In the genomic region with DNA sequence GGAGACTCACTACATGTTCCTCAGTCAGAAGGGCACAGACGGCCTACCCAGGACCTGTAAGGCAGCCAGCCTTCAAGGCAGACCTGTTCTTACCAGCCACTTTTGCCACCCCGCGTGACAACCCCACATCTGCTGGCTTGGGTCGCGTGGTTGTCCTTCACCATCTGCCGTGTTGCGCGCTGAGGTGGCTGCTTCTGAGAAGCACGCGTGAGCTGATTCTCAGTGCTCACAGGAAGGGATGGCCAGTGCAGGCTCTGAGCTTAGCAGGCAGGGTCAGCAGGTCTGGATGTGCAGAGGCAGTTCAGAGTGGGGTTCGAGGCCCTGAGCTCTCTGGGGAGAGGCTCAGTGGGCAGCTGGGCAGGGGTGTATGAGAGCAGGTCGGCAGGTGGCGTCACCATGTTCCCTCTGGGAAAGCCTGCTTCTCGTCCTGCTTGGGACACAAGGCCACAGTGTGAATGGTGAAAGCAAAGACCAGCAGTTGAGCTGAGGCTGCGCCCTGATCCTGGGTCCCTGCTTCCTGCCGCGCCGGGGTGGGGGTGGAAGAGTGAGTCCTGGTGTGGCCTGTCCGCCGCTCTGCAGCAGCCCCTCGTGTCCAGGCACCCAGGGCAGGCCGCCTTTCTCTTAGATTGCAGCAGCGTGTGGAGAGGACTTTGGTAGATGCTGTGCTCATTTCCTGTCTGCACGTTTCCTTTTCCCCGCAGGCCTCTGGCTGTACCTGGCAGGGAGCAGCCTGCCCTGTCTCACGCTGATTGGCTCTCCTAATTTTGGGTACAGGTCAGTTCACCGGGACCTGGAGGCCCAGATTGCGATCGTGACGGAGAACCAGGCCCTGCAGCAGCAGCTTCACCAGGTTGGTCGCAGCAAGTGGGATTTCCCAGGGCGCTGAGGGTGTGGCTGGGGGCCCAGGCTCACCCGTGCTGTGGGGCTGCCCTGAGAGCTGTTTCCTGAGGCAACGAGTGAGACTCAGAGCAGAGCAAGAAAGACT, we compare ENCODE assay signal across 8 cellular contexts. TPM values are rescaled to one million over a fixed set of nuclear protein-coding genes. Genes with fewer than 3 reads are reported as not detected.
DNase-seq lines count a peak whose midpoint lies in the region; ATAC-seq and TF ChIP-seq lines count a peak whose summit lies in the region.

No MANE protein-coding gene starts in this region.

- no peak overlapping the region for H3K9ac ChIP-seq in H9 (ENCODE audit: extremely low read depth, insufficient read length, low read length)

- no peak overlapping the region for H2AFZ ChIP-seq in H9 (ENCODE audit: low read length)

- H3K9me3 Mint-ChIP-seq in H9: no peaks in the 10 kb centered on the region

- H3K23ac ChIP-seq in H9 (ENCODE audit: insufficient read length, low read depth, low read length): no peak overlapping the region

- no peak overlapping the region for H3K4me3 ChIP-seq in gastroesophageal sphincter

- H2BK120ac ChIP-seq in H9 (ENCODE audit: low read depth, low read length, poor library complexity, severe bottlenecking): no peak overlapping the region

- H3K4me1 Mint-ChIP-seq in H9: 0 out of 4 replicates have a peak, but pooled peaks cover 0 to 2% of the 10 kb centered on the region in 2 experiments

- H4K5ac ChIP-seq in H9 (ENCODE audit: insufficient read length, low read depth, low read length): no peak overlapping the region

- H3K4me3 Mint-ChIP-seq in H9: no peak overlapping the region

- no peaks in the 10 kb centered on the region; the same call in 1 of the 2 replicates for H3K79me2 ChIP-seq in H9 (ENCODE audit: insufficient read depth, low read length)

- H3K27ac Mint-ChIP-seq in H9: peak overlapping the region; percentile 51 to 92 (median 65); a peak in 5 of 7 replicates

- ATAC-seq in gastroesophageal sphincter: no peak
- ATAC-seq in GM18498 (IDR thresholded peaks at IDR 0.05; ENCODE audit: unreplicated experiment): no peak
- ATAC-seq in GM21786 (IDR thresholded peaks at IDR 0.05; ENCODE audit: unreplicated experiment): no peak

- H3K4ac ChIP-seq in H9 (ENCODE audit: low read depth, low read length): no peak overlapping the region

- no peak overlapping the region for H3K56ac ChIP-seq in H9 (ENCODE audit: insufficient read length, low read depth, low read length)

- no peak for DNase-seq in H9
- DNase-seq in activated T-cell treated with anti-CD3 and anti-CD28 coated beads for 1 hour (ENCODE audit: low read depth): peak; percentile 31
- DNase-seq in stimulated activated CD4-positive, alpha-beta T cell treated with anti-CD3 and anti-CD28 coated beads, Interleukin-1b, Interleukin-23, amount 100 ng/mL, for 24 hours (ENCODE audit: low read depth in 4 of 4, low spot score in 1 of 4): peak in 3 of 4 experiments; percentile 14 to 35 (median 18)
- DNase-seq in NCI-H187 (lab: John Stamatoyannopoulos, UW): no peak
- no peak for DNase-seq in NCI-H526 (lab: John Stamatoyannopoulos, UW)

- H4K91ac ChIP-seq in H9 (ENCODE audit: insufficient read length, low read depth, low read length): no peak overlapping the region

- no peak overlapping the region for H3T11ph ChIP-seq in H9 (ENCODE audit: low read length)

- H2BK20ac ChIP-seq in H9 (ENCODE audit: low read depth, low read length, poor library complexity, severe bottlenecking): no peak overlapping the region

- TF ChIP-seq CTCF in H9 (conservative IDR thresholded peaks at IDR 0.05) (no peak), gastroesophageal sphincter (IDR thresholded peaks at IDR 0.05) (no peak)

- no CpG with 5 or more reads among the region's 34 CpGs for WGBS in H9 (ENCODE audit: extremely low coverage, insufficient read length, low lambda C conversion rate)
- WGBS in gastroesophageal sphincter (ENCODE audit: low coverage in 1 of 2), 2 donors: no CpG with 5 or more reads among the region's 34 CpGs

- TF ChIP-seq POLR2A in gastroesophageal sphincter (IDR thresholded peaks at IDR 0.05): no peak

- H3K14ac ChIP-seq in H9 (ENCODE audit: insufficient read depth, low read length): no peak overlapping the region; the same call in 1 of the 2 replicates

- H3K36me3 ChIP-seq in gastroesophageal sphincter: peaks cover 0 to 57% of the 10 kb centered on the region in 2 donors

- no peak overlapping the region for H3K4me2 ChIP-seq in H9 (ENCODE audit: insufficient read depth, insufficient read length, low read length)

- no peak overlapping the region for H2BK12ac ChIP-seq in H9 (ENCODE audit: insufficient read length, low read depth, low read length)

- peaks cover 2% of the 10 kb centered on the region for H4K20me1 ChIP-seq in H9 (ENCODE audit: control insufficient read depth, insufficient read depth, insufficient read length)

- H3K27me3 Mint-ChIP-seq in H9 (ENCODE audit: low read depth): no peaks in the 10 kb centered on the region

- H2BK5ac ChIP-seq in H9 (ENCODE audit: insufficient read length, low read length): no peak overlapping the region

- no peak for TF ChIP-seq EP300 in gastroesophageal sphincter (IDR thresholded peaks at IDR 0.05)

- H3K18ac ChIP-seq in H9 (ENCODE audit: insufficient read length, low read depth, low read length): no peak overlapping the region

- no peak overlapping the region for H4K8ac ChIP-seq in H9 (replicated peaks; ENCODE audit: insufficient read length, low read depth, low read length)

- peaks cover 15 to 53% (median 37%) of the 10 kb centered on the region in 3 experiments; a peak in 6 of 7 replicates for H3K36me3 Mint-ChIP-seq in H9 (ENCODE audit: insufficient read depth in 1 of 3, low read depth in 3 of 3)

- H3K9me3 ChIP-seq in H9 (ENCODE audit: control insufficient read depth, low read depth, low read length): no peaks in the 10 kb centered on the region
- no peaks in the 10 kb centered on the region for H3K9me3 ChIP-seq in gastroesophageal sphincter

- H3K27ac ChIP-seq in H9 (ENCODE audit: insufficient read length, low read depth, low read length): no peak overlapping the region
- peak overlapping the region in 3 of 4 donors; percentile 28 to 48 (median 46) for H3K27ac ChIP-seq in gastroesophageal sphincter

- H3K79me1 ChIP-seq in H9 (ENCODE audit: insufficient read depth, low read depth, low read length, poor library complexity, severe bottlenecking): no peaks in the 10 kb centered on the region

- no peaks in the 10 kb centered on the region for H3K27me3 ChIP-seq in H9 (ENCODE audit: insufficient read depth, low read length)
- no peaks in the 10 kb centered on the region for H3K27me3 ChIP-seq in gastroesophageal sphincter

- no peak overlapping the region for H2BK15ac ChIP-seq in H9 (ENCODE audit: low read depth, low read length)

- no peaks in the 10 kb centered on the region for H3K23me2 ChIP-seq in H9 (ENCODE audit: insufficient read length, low read depth, low read length, poor library complexity, severe bottlenecking)

- H3K4me1 ChIP-seq in H9 (ENCODE audit: insufficient read depth, low read length) (no peaks in the 10 kb centered on the region), gastroesophageal sphincter (peaks cover 0 to 64% (median 11%) of the 10 kb centered on the region in 3 donors)

- H2AK5ac ChIP-seq in H9 (ENCODE audit: insufficient read length, low read length): no peak overlapping the region

RNA-seq across cellular contexts. Expression of gene PGS1, which starts 36.0 kb away (rescaled TPM):
- total RNA-seq in H9 (2021): 41.8 and 45.7 TPM in 2 replicates
- total RNA-seq in gastroesophageal sphincter: 10 to 100 TPM; 24.1 to 53.0 (median 38.8) TPM

RNA-seq across cellular contexts. Expression of gene SOCS3, which starts 54.6 kb away (rescaled TPM):
- 9.5 and 9.6 TPM in 2 replicates for total RNA-seq in H9 (2021)
- total RNA-seq in gastroesophageal sphincter: 100 to 1,000 TPM in 1 of 4 donors, 10 to 100 TPM in 3; 11.5 to 423 (median 38.2) TPM

Comparison
In these comparisons a context has a peak if more than half of its experiments do, and no peak if none do; other contexts are left out.
1. DNase-seq: peak in activated T-cell treated with anti-CD3 and anti-CD28 coated beads for 1 hour (single experiment) and stimulated activated CD4-positive, alpha-beta T cell treated with anti-CD3 and anti-CD28 coated beads, Interleukin-1b, Interleukin-23, amount 100 ng/mL, for 24 hours (3 of 4); none in H9 (single experiment), NCI-H187 (0 of 2) and NCI-H526 (0 of 2).